In genomic region chr4:149911995-149912394, GRCh38 we compare ENCODE assay signal across 19 cellular contexts.
"Had no signal": no experiment of that assay in that cellular context is flagged by ENCODE, and none has a peak within 500 bp of the region (broad histone marks: within the 10 kb centered on the region; RNA-seq: fewer than 3 reads in every experiment).

No MANE protein-coding gene starts in this region.

- H3K27ac Mint-ChIP-seq: activated T-helper 17 cell treated with anti-CD3 and anti-CD28 coated beads, Interleukin-2, amount 50 U/mL, for 72 hours; effector memory CD8-positive, alpha-beta T cell; type B pancreatic cell had no signal

- H3K27me3 Mint-ChIP-seq: central memory CD8-positive, alpha-beta T cell; effector memory CD8-positive, alpha-beta T cell had no signal

- H3K27ac ChIP-seq: body of pancreas, hepatocyte, prostate gland, right lobe of liver had no signal

- H3K27me3 ChIP-seq: body of pancreas, hepatocyte, right lobe of liver had no signal

- H3K4me3 ChIP-seq: body of pancreas, hepatocyte, prostate gland, right lobe of liver, smooth muscle cell had no signal

- H3K9me3 ChIP-seq: body of pancreas, prostate gland, right lobe of liver had no signal

- H3K36me3 ChIP-seq: prostate gland, right lobe of liver had no signal

- H3K4me1 ChIP-seq: body of pancreas, prostate gland, right lobe of liver had no signal

- DNase-seq: activated CD4-positive, alpha-beta T cell treated with anti-CD3 and anti-CD28 coated beads for 1 hour; activated CD4-positive, alpha-beta T cell treated with anti-CD3 and anti-CD28 coated beads, Interleukin-2, amount 50 U/mL, for 4 hours; activated naive CD4-positive, alpha-beta T cell treated with Interleukin-2 at 50 U/mL for 16 hours; body of pancreas; dermis blood vessel endothelial cell; effector memory CD8-positive, alpha-beta T cell; islet precursor cell; left ventricle myocardium superior; mesenchymal stem cell; right lobe of liver; stimulated activated naive CD8-positive, alpha-beta T cell treated with anti-CD3 and anti-CD28 coated beads, Interleukin-15, Interleukin-2, amounts not matched to agents 100 U/mL and 50 U/mL, for 24 hours; T-helper 1 cell; T1000 had no signal

- H3K4me1 Mint-ChIP-seq: activated T-helper 17 cell treated with anti-CD3 and anti-CD28 coated beads, Interleukin-2, amount 50 U/mL, for 72 hours; central memory CD8-positive, alpha-beta T cell had no signal

- ATAC-seq: activated T-helper 17 cell treated with anti-CD3 and anti-CD28 coated beads, Interleukin-2, amount 50 U/mL, for 72 hours; body of pancreas; effector memory CD8-positive, alpha-beta T cell; left ventricle myocardium superior; right lobe of liver; stimulated activated naive CD8-positive, alpha-beta T cell treated with anti-CD3 and anti-CD28 coated beads, Interleukin-15, Interleukin-2, amounts not matched to agents 100 U/mL and 50 U/mL, for 24 hours had no signal

- H3K36me3 Mint-ChIP-seq: type B pancreatic cell had no signal

- H3K9me3 Mint-ChIP-seq: activated T-helper 17 cell treated with anti-CD3 and anti-CD28 coated beads, Interleukin-2, amount 50 U/mL, for 72 hours; central memory CD8-positive, alpha-beta T cell; effector memory CD8-positive, alpha-beta T cell; type B pancreatic cell had no signal

- H3K4me3 Mint-ChIP-seq: activated T-helper 17 cell treated with anti-CD3 and anti-CD28 coated beads, Interleukin-2, amount 50 U/mL, for 72 hours; central memory CD8-positive, alpha-beta T cell; effector memory CD8-positive, alpha-beta T cell; type B pancreatic cell had no signal
